1 cellular context compared by ENCODE assay signal in genomic region chr22:29031236-29031982, GRCh38.
TF ChIP-seq lines count a peak whose summit lies in the region.

No MANE protein-coding gene starts in this region.

TF ChIP-seq in K562, 482 proteins besides CTCF, POLR2A, EP300 and RAD21 (continued from another document):
- TF ChIP-seq CUX1 (CRISPR knock-in tag; IDR thresholded peaks at IDR 0.05) (peak; percentile 51; the same call in 1 of the 2 replicates), HNRNPK (IDR thresholded peaks at IDR 0.05; ENCODE audit: low read depth, low read length, poor library complexity, severe bottlenecking) (no peak), SFPQ (IDR thresholded peaks at IDR 0.05; ENCODE audit: low read depth, low read length) (no peak), ZFX (CRISPR knock-in tag; IDR thresholded peaks at IDR 0.05) (peak; percentile 43), CBX1 (IDR thresholded peaks at IDR 0.05; ENCODE audit: low read depth) (no peak), KDM4B (IDR thresholded peaks at IDR 0.05; ENCODE audit: borderline replicate concordance in 2 of 2, low read depth in 1 of 2) (no peak), NR2C2 (CRISPR knock-in tag; IDR thresholded peaks at IDR 0.05) (no peak), NR2C2 (tag; IDR thresholded peaks at IDR 0.05) (no peak), MEF2A (IDR thresholded peaks at IDR 0.05; ENCODE audit: control insufficient read depth, low read depth, low read length) (no peak), ZBTB7A (IDR thresholded peaks at IDR 0.05; ENCODE audit: borderline replicate concordance, control insufficient read depth, low read depth, low read length) (peak; percentile 64; the same call in 1 of the 2 replicates), NBN (IDR thresholded peaks at IDR 0.05; ENCODE audit: low read depth) (no peak), ATF4 (CRISPR knock-in tag; IDR thresholded peaks at IDR 0.05) (no peak), RBBP5 (IDR thresholded peaks at IDR 0.05; ENCODE audit: borderline replicate concordance, insufficient read depth, low read length, poor library complexity, severe bottlenecking) (peak; percentile 12), CEBPG (CRISPR knock-in tag; IDR thresholded peaks at IDR 0.05) (no peak), CEBPG (tag; conservative IDR thresholded peaks at IDR 0.05 in 1 of 2, IDR thresholded peaks at IDR 0.05 in 1 of 2) (no peak), PML (IDR thresholded peaks at IDR 0.05; ENCODE audit: low read length) (no peak), SMARCE1 (IDR thresholded peaks at IDR 0.05) (peak; percentile 86), SNRNP70 (optimal IDR thresholded peaks at IDR 0.05; ENCODE audit: low read depth, low read length) (no peak), ZBTB8A (IDR thresholded peaks at IDR 0.05; ENCODE audit: partially characterized antibody) (no peak), TCFL5 (CRISPR knock-in tag; conservative IDR thresholded peaks at IDR 0.05) (no peak), USF1 (CRISPR knock-in tag; IDR thresholded peaks at IDR 0.05) (peak; percentile 13; the same call in 1 of the 2 replicates), RFX1 (IDR thresholded peaks at IDR 0.05) (no peak), PREB (CRISPR knock-in tag; IDR thresholded peaks at IDR 0.05) (no peak), SMAD2 (IDR thresholded peaks at IDR 0.05; ENCODE audit: low read depth, low read length) (no peak), MAFF (IDR thresholded peaks at IDR 0.05; ENCODE audit: low read length) (peak; percentile 44; the same call in 1 of the 2 replicates), DACH1 (IDR thresholded peaks at IDR 0.05; ENCODE audit: partially characterized antibody) (no peak), ZNF740 (CRISPR knock-in tag; IDR thresholded peaks at IDR 0.05) (no peak), ZNF740 (tag; IDR thresholded peaks at IDR 0.05) (no peak), ZNF408 (CRISPR knock-in tag; IDR thresholded peaks at IDR 0.05; ENCODE audit: low read depth) (no peak), MEF2D (tag; conservative IDR thresholded peaks at IDR 0.05; ENCODE audit: low read depth) (no peak), SIRT6 (IDR thresholded peaks at IDR 0.05; ENCODE audit: low read depth, low read length) (no peak), MEIS2 (IDR thresholded peaks at IDR 0.05; ENCODE audit: partially characterized antibody) (no peak), HLTF (IDR thresholded peaks at IDR 0.05) (no peak)
TF ChIP-seq in K562: peak in this region for 50.
